11 cellular contexts compared by ENCODE assay signal in the genomic region with DNA sequence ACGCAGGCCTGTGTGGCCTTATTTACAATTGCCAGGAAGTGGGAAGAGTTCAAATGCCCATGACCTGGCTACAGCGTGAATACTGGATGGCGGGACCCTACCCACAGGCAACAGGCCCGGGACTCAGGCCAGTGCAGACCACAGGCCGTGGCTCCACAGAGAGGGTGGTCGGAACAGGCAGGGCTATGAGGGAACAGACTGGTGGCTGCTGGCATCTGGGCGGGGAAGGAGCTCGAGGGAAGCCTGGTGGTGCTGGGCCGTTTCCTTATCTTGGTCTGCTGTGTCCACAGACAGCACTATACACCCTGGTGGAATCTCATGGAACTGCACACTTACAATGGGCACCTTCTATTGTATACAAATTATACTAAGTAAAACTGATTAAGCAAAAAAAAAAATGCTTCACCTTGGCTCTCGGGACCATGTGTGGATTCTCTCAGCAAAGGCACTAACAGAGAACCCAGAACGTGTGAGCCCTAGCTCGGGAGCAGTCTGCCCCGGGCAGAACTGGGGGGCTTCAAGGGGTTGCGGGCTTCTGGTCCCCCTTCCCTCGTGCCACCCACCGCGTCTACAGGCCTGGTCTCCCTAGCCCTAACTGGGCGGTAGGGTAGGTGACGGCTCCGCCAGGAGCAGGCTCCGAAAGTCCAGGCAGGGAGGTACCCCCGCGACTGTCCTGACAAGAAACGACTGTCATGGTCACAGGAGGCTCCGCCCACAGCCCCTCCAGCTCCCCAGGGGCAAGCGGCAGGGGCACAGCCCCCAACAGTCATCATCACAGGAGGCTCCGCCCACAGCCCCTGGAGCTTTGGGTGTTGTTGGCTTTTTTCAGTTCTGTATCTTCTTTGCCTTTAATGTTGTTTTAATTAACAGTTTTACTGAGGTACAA. TPM values are rescaled to one million over a fixed set of nuclear protein-coding genes. Genes with fewer than 3 reads are reported as not detected.
DNase-seq lines count a peak whose midpoint lies in the region; ATAC-seq and TF ChIP-seq lines count a peak whose summit lies in the region.
"Had no signal": no experiment of that assay in that cellular context is flagged by ENCODE, and none has a peak within 500 bp of the region (broad histone marks: within the 10 kb centered on the region; RNA-seq: fewer than 3 reads in every experiment).

No MANE protein-coding gene starts in this region.

- H3K9me3 ChIP-seq in SJSA1 (replicated peaks) (no peaks in the 10 kb centered on the region; the same call in 1 of the 2 replicates), endodermal cell (ENCODE audit: control insufficient read depth, low read length) (no peaks in the 10 kb centered on the region)

- peak; percentile 16 to 22 for DNase-seq in NCI-H2081 (lab: John Stamatoyannopoulos, UW)
- no peak for DNase-seq in NCI-H2081 treated with DMSO at 0.1 percent for 48 hours (lab: John Stamatoyannopoulos, UW)
- peak; percentile 61 for DNase-seq in HT1080 (ENCODE audit: low read depth)
- DNase-seq in SJSA1 (ENCODE audit: low read depth in 1 of 2, low spot score in 2 of 2) = peak; percentile 48 to 82
- DNase-seq in endodermal cell = peak; percentile 81
- no peak for DNase-seq in mesothelial cell of epicardium (ENCODE audit: low spot score in 2 of 2, unreplicated experiment in 2 of 2)
- DNase-seq in NCI-H2107 treated with DMSO at 0.1 percent for 48 hours (lab: John Stamatoyannopoulos, UW; ENCODE audit: unreplicated experiment) = no peak

- H3K9me3 Mint-ChIP-seq in endodermal cell (no peaks in the 10 kb centered on the region), mesothelial cell of epicardium (no peaks in the 10 kb centered on the region)
- H3K9me3 Mint-ChIP-seq: CD4-positive, alpha-beta memory T cell; central memory CD8-positive, alpha-beta T cell had no signal

- TF ChIP-seq CTCF in endodermal cell (conservative IDR thresholded peaks at IDR 0.05) (peak; percentile 70), mesothelial cell of epicardium (IDR thresholded peaks at IDR 0.05; ENCODE audit: unreplicated experiment) (peak; percentile 82)

- 93 to 97% methylated on average over 16 to 27 of the region's 27 CpGs for WGBS in endodermal cell (ENCODE audit: insufficient coverage in 1 of 2, insufficient read length in 1 of 2), 2 experiments

- peaks cover 64% of the 10 kb centered on the region for H3K36me3 ChIP-seq in SJSA1
- H3K36me3 ChIP-seq in endodermal cell (ENCODE audit: control insufficient read depth, insufficient read depth, low read length) = peaks cover 3% of the 10 kb centered on the region

- H3K27ac Mint-ChIP-seq in endodermal cell (no peak overlapping the region), mesothelial cell of epicardium (no peak overlapping the region)
- H3K27ac Mint-ChIP-seq: CD4-positive, alpha-beta memory T cell had no signal

- H3K27ac ChIP-seq in SJSA1 (no peak overlapping the region), endodermal cell (ENCODE audit: low read depth, low read length) (no peak overlapping the region)

- H3K27me3 Mint-ChIP-seq in endodermal cell (ENCODE audit: insufficient read depth) (no peaks in the 10 kb centered on the region), mesothelial cell of epicardium (ENCODE audit: low read depth) (no peaks in the 10 kb centered on the region)
- H3K27me3 Mint-ChIP-seq: CD4-positive, alpha-beta memory T cell; central memory CD8-positive, alpha-beta T cell had no signal

- H3K27me3 ChIP-seq in SJSA1 (replicated peaks) = no peaks in the 10 kb centered on the region
- H3K27me3 ChIP-seq in endodermal cell (ENCODE audit: control insufficient read depth, insufficient read depth, low read length, poor library complexity, severe bottlenecking) = no peaks in the 10 kb centered on the region

- H3K9ac ChIP-seq in endodermal cell (ENCODE audit: extremely low read depth, low read length, poor library complexity, severe bottlenecking) = no peak overlapping the region

- H3K4me1 ChIP-seq in SJSA1 (replicated peaks) (peaks cover 4% of the 10 kb centered on the region), endodermal cell (ENCODE audit: control insufficient read depth, insufficient read depth, low read length) (no peaks in the 10 kb centered on the region)

- ATAC-seq in HG03175 (IDR thresholded peaks at IDR 0.05; ENCODE audit: unreplicated experiment) = no peak

- H3K4me1 Mint-ChIP-seq in endodermal cell (no peaks in the 10 kb centered on the region), mesothelial cell of epicardium (no peaks in the 10 kb centered on the region)
- H3K4me1 Mint-ChIP-seq: CD4-positive, alpha-beta memory T cell; central memory CD8-positive, alpha-beta T cell had no signal

- no peak overlapping the region for H3K4me3 Mint-ChIP-seq in endodermal cell
- no peak overlapping the region for H3K4me3 Mint-ChIP-seq in mesothelial cell of epicardium
- H3K4me3 Mint-ChIP-seq: CD4-positive, alpha-beta memory T cell; central memory CD8-positive, alpha-beta T cell had no signal

- H3K36me3 Mint-ChIP-seq in endodermal cell (ENCODE audit: low read depth) = peaks cover 19% of the 10 kb centered on the region
- H3K36me3 Mint-ChIP-seq in mesothelial cell of epicardium = peaks cover 2% of the 10 kb centered on the region
- H3K36me3 Mint-ChIP-seq: CD4-positive, alpha-beta memory T cell had no signal

- no peak overlapping the region for H3K4me3 ChIP-seq in SJSA1
- H3K4me3 ChIP-seq in endodermal cell (ENCODE audit: low read length) = no peak overlapping the region

RNA-seq across cellular contexts. Expression of gene CEP131, which starts 21.8 kb away (rescaled TPM):
- 10.4 and 11.3 TPM in 2 replicates for total RNA-seq in HT1080 (2014; rRNA removed; shearing (Covaris generic))
- polyA plus RNA-seq in HT1080 (2015; cell fraction: cytosol; rRNA removed) = 6.8 and 7.5 TPM in 2 replicates
- 19.9 TPM in 2 replicates for polyA plus RNA-seq in HT1080 (2015; cell fraction: nucleus; rRNA removed)
- total RNA-seq in SJSA1 (2014; rRNA removed; shearing (Covaris generic)) = 31.7 and 38.2 TPM in 2 replicates
- total RNA-seq in endodermal cell (10 to 100 TPM; 23.2 to 28.0 TPM), mesothelial cell of epicardium (26.3 to 27.6 TPM (median 27.3 TPM) in 3 replicates)
- polyA plus RNA-seq in endodermal cell (2013, experiment 1 of 2) = 30.3 TPM
- 24.0 TPM for polyA plus RNA-seq in endodermal cell (2013, experiment 2 of 2)

RNA-seq across cellular contexts. Expression of gene AATK, which starts 34.9 kb away (rescaled TPM):
- 0.02 and 0.03 TPM in 2 replicates for total RNA-seq in HT1080 (2014; rRNA removed; shearing (Covaris generic))
- polyA plus RNA-seq in HT1080 (2015; cell fraction: cytosol; rRNA removed) = 0.05 and 0.10 TPM in 2 replicates
- polyA plus RNA-seq in HT1080 (2015; cell fraction: nucleus; rRNA removed) = 0.17 and 0.33 TPM in 2 replicates
- total RNA-seq in SJSA1 (2014; rRNA removed; shearing (Covaris generic)) = 0.18 TPM in 1 of 2 replicates, not detected in the other
- total RNA-seq in endodermal cell = 1 to 10 TPM; 3.3 to 4.3 TPM
- polyA plus RNA-seq in endodermal cell (2013, experiment 1 of 2) = 2.7 TPM
- polyA plus RNA-seq in endodermal cell (2013, experiment 2 of 2) = 4.6 TPM
- 14.8 to 17.3 TPM (median 15.2 TPM) in 3 replicates for total RNA-seq in mesothelial cell of epicardium

RNA-seq across cellular contexts. Expression of gene PVALEF, which starts 35.6 kb away (rescaled TPM):
- total RNA-seq in HT1080 (2014; rRNA removed; shearing (Covaris generic)) = not detected in 2 replicates
- polyA plus RNA-seq in HT1080 (2015; cell fraction: cytosol; rRNA removed) = not detected in 2 replicates
- polyA plus RNA-seq in HT1080 (2015; cell fraction: nucleus; rRNA removed) = not detected in 2 replicates
- not detected in 2 replicates for total RNA-seq in SJSA1 (2014; rRNA removed; shearing (Covaris generic))
- total RNA-seq in endodermal cell = not detected
- polyA plus RNA-seq in endodermal cell (2013, experiment 1 of 2) = not detected
- polyA plus RNA-seq in endodermal cell (2013, experiment 2 of 2) = not detected
- total RNA-seq in mesothelial cell of epicardium = 0.22 to 0.62 TPM (median 0.47 TPM) in 3 replicates
- total RNA-seq: CD4-positive, alpha-beta memory T cell; urinary bladder had no signal
- polyA plus RNA-seq: CD4-positive, alpha-beta memory T cell; urinary bladder had no signal

RNA-seq across cellular contexts. Expression of gene TEPSIN, which starts 37.9 kb away (rescaled TPM):
- 10.1 and 17.3 TPM in 2 replicates for total RNA-seq in HT1080 (2014; rRNA removed; shearing (Covaris generic))
- polyA plus RNA-seq in HT1080 (2015; cell fraction: cytosol; rRNA removed) = 10.9 and 13.5 TPM in 2 replicates
- polyA plus RNA-seq in HT1080 (2015; cell fraction: nucleus; rRNA removed) = 99.0 and 121 TPM in 2 replicates
- 20.4 and 27.1 TPM in 2 replicates for total RNA-seq in SJSA1 (2014; rRNA removed; shearing (Covaris generic))
- total RNA-seq in endodermal cell (10 to 100 TPM; 30.0 to 45.0 TPM), mesothelial cell of epicardium (44.6 to 49.2 TPM (median 45.0 TPM) in 3 replicates)
- 24.6 TPM for polyA plus RNA-seq in endodermal cell (2013, experiment 1 of 2)
- 21.1 TPM for polyA plus RNA-seq in endodermal cell (2013, experiment 2 of 2)

RNA-seq across cellular contexts. Expression of gene NDUFAF8, which starts 38.2 kb away (rescaled TPM):
- 122 and 171 TPM in 2 replicates for total RNA-seq in HT1080 (2014; rRNA removed; shearing (Covaris generic))
- 98.5 and 136 TPM in 2 replicates for polyA plus RNA-seq in HT1080 (2015; cell fraction: cytosol; rRNA removed)
- 35.6 and 41.8 TPM in 2 replicates for polyA plus RNA-seq in HT1080 (2015; cell fraction: nucleus; rRNA removed)
- total RNA-seq in SJSA1 (2014; rRNA removed; shearing (Covaris generic)) = 74.0 and 126 TPM in 2 replicates
- total RNA-seq in endodermal cell (10 to 100 TPM; 42.7 to 48.7 TPM), mesothelial cell of epicardium (46.8 to 47.6 TPM (median 47.3 TPM) in 3 replicates)
- 60.9 TPM for polyA plus RNA-seq in endodermal cell (2013, experiment 1 of 2)
- polyA plus RNA-seq in endodermal cell (2013, experiment 2 of 2) = 52.0 TPM

Comparison
In these comparisons a context has a peak if more than half of its experiments do, and no peak if none do; other contexts are left out.
1. DNase-seq: peak in NCI-H2081 (2 of 2), HT1080 (single experiment), SJSA1 (2 of 2) and endodermal cell (single experiment); none in NCI-H2081 treated with DMSO at 0.1 percent for 48 hours (single experiment), mesothelial cell of epicardium (0 of 2) and NCI-H2107 treated with DMSO at 0.1 percent for 48 hours (single experiment).